ENCODE assay signal across 8 cellular contexts in the genomic region with DNA sequence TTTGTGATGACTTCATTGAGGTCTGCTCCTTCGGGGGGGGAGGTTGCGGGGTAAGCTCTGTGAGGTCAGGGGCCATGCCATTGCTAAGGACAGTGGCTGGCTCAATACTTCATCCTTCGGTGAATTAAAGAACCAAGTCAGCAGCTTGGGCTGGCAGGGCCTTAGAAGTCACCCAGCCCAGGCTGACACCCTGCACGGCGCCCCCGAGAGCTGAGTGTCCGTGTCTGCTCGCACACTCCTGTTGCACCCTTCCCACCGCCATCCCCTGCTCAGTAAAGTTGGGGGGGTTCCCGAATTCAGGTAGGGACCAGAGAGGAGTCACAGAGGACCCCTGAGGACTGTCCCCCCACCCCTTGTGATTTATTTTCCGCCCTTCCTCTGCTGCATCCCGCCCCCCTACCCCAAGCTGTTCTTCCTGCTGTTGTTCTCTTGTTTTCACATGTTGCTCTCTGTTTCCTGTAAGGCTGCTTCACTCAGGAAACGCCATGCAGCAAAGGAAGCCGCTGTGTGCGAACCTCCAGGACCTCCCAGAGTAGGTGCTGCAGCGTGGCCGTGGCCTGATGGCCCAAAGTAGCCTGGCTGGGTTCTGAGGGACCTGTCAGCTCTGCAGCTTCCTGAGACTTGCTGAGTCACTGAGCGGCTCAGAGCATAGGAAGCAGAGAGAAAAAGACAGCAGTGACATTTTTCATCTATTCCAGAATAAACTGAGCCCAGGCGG. TPM values are rescaled to one million over a fixed set of nuclear protein-coding genes. Genes with fewer than 3 reads are reported as not detected.
DNase-seq lines count a peak whose midpoint lies in the region; ATAC-seq, FAIRE-seq and TF ChIP-seq lines count a peak whose summit lies in the region.
"Had no signal": no experiment of that assay in that cellular context is flagged by ENCODE, and none has a peak within 500 bp of the region (broad histone marks: within the 10 kb centered on the region; RNA-seq: fewer than 3 reads in every experiment).

No MANE protein-coding gene starts in this region.

- H3K9me3 Mint-ChIP-seq in activated T-helper 2 cell treated with anti-CD3 and anti-CD28 coated beads, Interferon-gamma antibody, Interleukin-2, Interleukin-4, amounts not matched to agents 10 μg/mL and 5 μg/mL and 100 μg/mL, durations not matched to agents 14 hours and 24 hours and 36 hours: no peaks in the 10 kb centered on the region

- H3F3A ChIP-seq in OCI-LY1 (ENCODE audit: insufficient read depth, low read length): no peaks in the 10 kb centered on the region

- H3K27me3 ChIP-seq in OCI-LY1 (ENCODE audit: insufficient read depth, low read length): no peaks in the 10 kb centered on the region
- H3K27me3 ChIP-seq in HepG2 (ENCODE audit: control insufficient read depth in 1 of 2, insufficient read depth in 2 of 2, low read length in 2 of 2): peaks cover 2 to 47% of the 10 kb centered on the region in 2 experiments; a peak in 4 of 5 replicates
- no peaks in the 10 kb centered on the region for H3K27me3 ChIP-seq in stomach smooth muscle (ENCODE audit: control insufficient read depth in 1 of 2, insufficient read depth in 2 of 2, low read length in 2 of 2)
- H3K27me3 ChIP-seq: cardiac muscle cell had no signal

- 42% methylated on average over 13 of the region's 19 CpGs for whole genome bisulfite sequencing in HepG2 (ENCODE audit: low lambda C conversion rate)

- CTCF ChIA-PET in HepG2 (lab: Yijun Ruan, JAX; ENCODE audit: low intra/inter-chr PET ratio, low total read pairs): no interaction called here

- peak overlapping the region; percentile 95 for H3K27ac Mint-ChIP-seq in activated T-helper 2 cell treated with anti-CD3 and anti-CD28 coated beads, Interferon-gamma antibody, Interleukin-2, Interleukin-4, amounts not matched to agents 10 μg/mL and 5 μg/mL and 100 μg/mL, durations not matched to agents 14 hours and 24 hours and 36 hours

- BruUV-seq in HepG2 (replicated peaks; lab: Mats Ljungman, UMichigan): no TSS peak

- in situ Hi-C loops in HepG2 (cut with HindIII; ENCODE audit: extremely low pct_ligation_motif_present, low pct_unique_long_range_greater_than_20kb): no loop called here

- TF ChIP-seq RAD21 in HepG2 (CRISPR knock-in tag; IDR thresholded peaks at IDR 0.05): no peak

- no peak for TF ChIP-seq CTCF in OCI-LY1 (IDR thresholded peaks at IDR 0.05; ENCODE audit: low read length)
- TF ChIP-seq CTCF in HepG2 (CRISPR knock-in tag; IDR thresholded peaks at IDR 0.05): no peak

- H3K9ac ChIP-seq in OCI-LY1 (ENCODE audit: low read length) (peak overlapping the region; percentile 13; the same call in 1 of the 2 replicates), HepG2 (ENCODE audit: insufficient read depth, low read depth, low read length) (no peak overlapping the region), stomach smooth muscle (ENCODE audit: low read length in 2 of 2) (no peak overlapping the region)

- DNase-seq in activated T-helper 2 cell treated with anti-CD3 and anti-CD28 coated beads, Interferon-gamma antibody, Interleukin-2, Interleukin-4, amounts not matched to agents 10 μg/mL and 5 μg/mL and 100 μg/mL, durations not matched to agents 14 hours and 24 hours and 36 hours (ENCODE audit: low spot score): peak; percentile 33
- DNase-seq in HepG2 (ENCODE audit: low spot score) (no peak), DMS114 treated with DMSO at 0.1 percent for 48 hours (lab: John Stamatoyannopoulos, UW; ENCODE audit: unreplicated experiment) (no peak), SIG-M5 treated with dmso at 0.1 percent for 504 hours (lab: John Stamatoyannopoulos, UW; ENCODE audit: unreplicated experiment) (no peak)

- no peaks in the 10 kb centered on the region for H3K79me2 ChIP-seq in OCI-LY1 (ENCODE audit: insufficient read depth, low read length)
- no peaks in the 10 kb centered on the region for H3K79me2 ChIP-seq in HepG2 (ENCODE audit: insufficient read depth, low read length)

- 0 out of 3 replicates have a peak, but pooled peaks have one; percentile 13 for ATAC-seq in HepG2
- ATAC-seq in HG03108 (IDR thresholded peaks at IDR 0.05; ENCODE audit: unreplicated experiment): no peak

- peaks cover 26% of the 10 kb centered on the region for H3K4me1 Mint-ChIP-seq in activated T-helper 2 cell treated with anti-CD3 and anti-CD28 coated beads, Interferon-gamma antibody, Interleukin-2, Interleukin-4, amounts not matched to agents 10 μg/mL and 5 μg/mL and 100 μg/mL, durations not matched to agents 14 hours and 24 hours and 36 hours (ENCODE audit: low read depth)

- H3K36me3 Mint-ChIP-seq in activated T-helper 2 cell treated with anti-CD3 and anti-CD28 coated beads, Interferon-gamma antibody, Interleukin-2, Interleukin-4, amounts not matched to agents 10 μg/mL and 5 μg/mL and 100 μg/mL, durations not matched to agents 14 hours and 24 hours and 36 hours (ENCODE audit: low read depth): no peaks in the 10 kb centered on the region

- H3K4me3 Mint-ChIP-seq in activated T-helper 2 cell treated with anti-CD3 and anti-CD28 coated beads, Interferon-gamma antibody, Interleukin-2, Interleukin-4, amounts not matched to agents 10 μg/mL and 5 μg/mL and 100 μg/mL, durations not matched to agents 14 hours and 24 hours and 36 hours (ENCODE audit: low read depth): peak overlapping the region; percentile 34

- H3K4me2 ChIP-seq in OCI-LY1 (ENCODE audit: low read length) (peak overlapping the region; percentile 36), HepG2 (ENCODE audit: low read depth, low read length) (peak overlapping the region; percentile 16; the same call in 1 of the 2 replicates)

- FAIRE-seq in HepG2 (lab: Jason Lieb, UNC): no peak

- no peaks in the 10 kb centered on the region for H3K9me3 ChIP-seq in OCI-LY1 (ENCODE audit: low read length)
- H3K9me3 ChIP-seq in HepG2 (ENCODE audit: low read length): no peaks in the 10 kb centered on the region
- no peaks in the 10 kb centered on the region for H3K9me3 ChIP-seq in stomach smooth muscle (ENCODE audit: control insufficient read depth in 2 of 2, low read length in 2 of 2)

- no peaks in the 10 kb centered on the region for H3K27me3 Mint-ChIP-seq in activated T-helper 2 cell treated with anti-CD3 and anti-CD28 coated beads, Interferon-gamma antibody, Interleukin-2, Interleukin-4, amounts not matched to agents 10 μg/mL and 5 μg/mL and 100 μg/mL, durations not matched to agents 14 hours and 24 hours and 36 hours (ENCODE audit: low read depth)

- TF ChIP-seq POLR2A in HepG2 (IDR thresholded peaks at IDR 0.05; ENCODE audit: insufficient read depth in 1 of 2, low read depth in 2 of 2, low read length in 2 of 2): no peak

- intact Hi-C loops in activated T-helper 2 cell treated with anti-CD3 and anti-CD28 coated beads, Interferon-gamma antibody, Interleukin-2, Interleukin-4, amounts not matched to agents 10 μg/mL and 5 μg/mL and 100 μg/mL, durations not matched to agents 14 hours and 24 hours and 36 hours (cut with micrococcal nuclease): loop anchor here (1.0 kb wide), 1 partner anchor 12 kb away; no protein-coding TSS in a partner anchor
- intact Hi-C loops in HepG2 (cut with micrococcal nuclease; ENCODE audit: unreplicated experiment): loop anchor here (1.0 kb wide), 1 partner anchor 45 kb away; no protein-coding TSS in a partner anchor

- H2AFZ ChIP-seq in OCI-LY1 (ENCODE audit: low read length) (no peak overlapping the region), HepG2 (ENCODE audit: low read length) (no peak overlapping the region)

- H3K27ac ChIP-seq in OCI-LY1 (ENCODE audit: low read depth, low read length, poor library complexity, severe bottlenecking) (peak overlapping the region; percentile 68), HepG2 (ENCODE audit: extremely low read length, insufficient read depth, low read length) (no peak overlapping the region), stomach smooth muscle (ENCODE audit: low read length) (peak overlapping the region; percentile 37)
- H3K27ac ChIP-seq: cardiac muscle cell had no signal

- TF ChIP-seq EP300 in HepG2 (IDR thresholded peaks at IDR 0.05; ENCODE audit: low read depth in 2 of 2, low read length in 2 of 2) (no peak), HepG2 (CRISPR knock-in tag; IDR thresholded peaks at IDR 0.05; ENCODE audit: borderline replicate concordance) (no peak)

- no peaks in the 10 kb centered on the region for H4K20me1 ChIP-seq in OCI-LY1 (ENCODE audit: insufficient read depth, low read length)
- no peaks in the 10 kb centered on the region for H4K20me1 ChIP-seq in HepG2 (ENCODE audit: insufficient read depth, low read length)

- H3K4me3 ChIP-seq in OCI-LY1 (ENCODE audit: low read depth, low read length, poor library complexity, severe bottlenecking) (no peak overlapping the region), HepG2 (replicated peaks in 1 of 3; ENCODE audit: insufficient read depth in 1 of 3, low read depth in 2 of 3, low read length in 3 of 3) (no peak overlapping the region), stomach smooth muscle (ENCODE audit: low read length in 2 of 2) (no peak overlapping the region)
- H3K4me3 ChIP-seq: cardiac muscle cell had no signal

- no peaks in the 10 kb centered on the region for H3K36me3 ChIP-seq in OCI-LY1 (ENCODE audit: insufficient read depth, low read length)
- no peaks in the 10 kb centered on the region for H3K36me3 ChIP-seq in HepG2 (replicated peaks in 1 of 2; ENCODE audit: control insufficient read depth in 1 of 2, insufficient read depth in 2 of 2, low read length in 2 of 2)
- peaks cover 0 to 2% of the 10 kb centered on the region in 2 donors for H3K36me3 ChIP-seq in stomach smooth muscle (ENCODE audit: control insufficient read depth in 2 of 2, insufficient read depth in 2 of 2, low read length in 2 of 2)
- H3K36me3 ChIP-seq: cardiac muscle cell had no signal

- H3K9me2 ChIP-seq in OCI-LY1 (ENCODE audit: low read depth, low read length): no peaks in the 10 kb centered on the region

- peaks cover 26% of the 10 kb centered on the region for H3K4me1 ChIP-seq in OCI-LY1 (ENCODE audit: insufficient read depth, low read length, severe bottlenecking)
- H3K4me1 ChIP-seq in HepG2 (ENCODE audit: insufficient read depth, low read length): peaks cover 32% of the 10 kb centered on the region
- peaks cover 21% of the 10 kb centered on the region for H3K4me1 ChIP-seq in stomach smooth muscle (ENCODE audit: control insufficient read depth, insufficient read depth, low read length)

- POLR2A ChIA-PET in HepG2 (lab: Yijun Ruan, JAX): interaction anchor here (1.0 kb wide), 1 partner anchor 11 kb away, joined by 3 read pairs; no protein-coding TSS in a partner anchor

RNA-seq across cellular contexts. Expression of gene EFCC1, which starts 14.4 kb away (rescaled TPM):
- total RNA-seq in activated T-helper 2 cell treated with anti-CD3 and anti-CD28 coated beads, Interferon-gamma antibody, Interleukin-2, Interleukin-4, amounts not matched to agents 10 μg/mL and 5 μg/mL and 100 μg/mL, durations not matched to agents 14 hours and 24 hours and 36 hours: 0.11 and 0.32 TPM in 2 replicates
- total RNA-seq in HepG2 (2016; rRNA removed; fragmentation: Illumina TruSeq; extraction: Trizol): not detected in 2 replicates
- total RNA-seq in HepG2 (2016; cell fraction: cytosol; rRNA removed; fragmentation: Illumina TruSeq; extraction: Trizol; ENCODE audit: low read depth): not detected in 2 replicates
- total RNA-seq in HepG2 (2016; cell fraction: insoluble cytoplasmic fraction; rRNA removed; fragmentation: Illumina TruSeq; extraction: Trizol): not detected in 2 replicates
- not detected in 2 replicates for total RNA-seq in HepG2 (2016; cell fraction: membrane; rRNA removed; fragmentation: Illumina TruSeq; extraction: Trizol)
- not detected in 2 replicates for total RNA-seq in HepG2 (2016; cell fraction: nucleus; rRNA removed; fragmentation: Illumina TruSeq; extraction: Trizol)
- 0.03 TPM in 1 of 2 replicates, not detected in the other for polyA plus RNA-seq in HepG2 (2011; rRNA removed)
- 0.03 TPM in 1 of 2 replicates, not detected in the other for polyA plus RNA-seq in HepG2 (2011; cell fraction: cytosol; rRNA removed)
- 0.08 TPM in 1 of 2 replicates, not detected in the other for polyA plus RNA-seq in HepG2 (2011; cell fraction: nucleus; rRNA removed)
- polyA plus RNA-seq in HepG2 (2012): not detected in 2 replicates
- not detected in 2 replicates for polyA plus RNA-seq in HepG2 (2016; cell fraction: cytosol; fragmentation: Illumina TruSeq; extraction: Trizol; ENCODE audit: low read depth)
- polyA plus RNA-seq in HepG2 (2016; cell fraction: insoluble cytoplasmic fraction; fragmentation: Illumina TruSeq; extraction: Trizol; ENCODE audit: low read depth): not detected in 2 replicates
- polyA plus RNA-seq in HepG2 (2016; cell fraction: membrane; fragmentation: Illumina TruSeq; extraction: Trizol; ENCODE audit: low read depth): not detected in 2 replicates
- polyA plus RNA-seq in HepG2 (2016; cell fraction: nucleus; fragmentation: Illumina TruSeq; extraction: Trizol; ENCODE audit: insufficient read depth, low read depth): not detected in 2 replicates
- polyA minus RNA-seq in HepG2 (2011; rRNA and poly(A)+ RNA removed; ENCODE audit: low replicate concordance): not detected in 2 replicates
- polyA minus RNA-seq in HepG2 (2011; cell fraction: cytosol; rRNA and poly(A)+ RNA removed): not detected in 2 replicates
- not detected in 2 replicates for polyA minus RNA-seq in HepG2 (2011; cell fraction: nucleus; rRNA and poly(A)+ RNA removed)
- total RNA-seq: cardiac muscle cell had no signal

RNA-seq across cellular contexts. Expression of gene CFAP92, which starts 21.7 kb away (rescaled TPM):
- 0.37 TPM in 1 of 2 replicates, not detected in the other for total RNA-seq in activated T-helper 2 cell treated with anti-CD3 and anti-CD28 coated beads, Interferon-gamma antibody, Interleukin-2, Interleukin-4, amounts not matched to agents 10 μg/mL and 5 μg/mL and 100 μg/mL, durations not matched to agents 14 hours and 24 hours and 36 hours
- 0.45 and 0.46 TPM in 2 replicates for total RNA-seq in HepG2 (2016; rRNA removed; fragmentation: Illumina TruSeq; extraction: Trizol)
- total RNA-seq in HepG2 (2016; cell fraction: cytosol; rRNA removed; fragmentation: Illumina TruSeq; extraction: Trizol; ENCODE audit: low read depth): 1.1 and 1.3 TPM in 2 replicates
- total RNA-seq in HepG2 (2016; cell fraction: insoluble cytoplasmic fraction; rRNA removed; fragmentation: Illumina TruSeq; extraction: Trizol): 0.13 and 0.54 TPM in 2 replicates
- total RNA-seq in HepG2 (2016; cell fraction: membrane; rRNA removed; fragmentation: Illumina TruSeq; extraction: Trizol): 1.2 and 1.5 TPM in 2 replicates
- total RNA-seq in HepG2 (2016; cell fraction: nucleus; rRNA removed; fragmentation: Illumina TruSeq; extraction: Trizol): 0.38 TPM in 1 of 2 replicates, not detected in the other
- 0.18 and 0.20 TPM in 2 replicates for polyA plus RNA-seq in HepG2 (2011; rRNA removed)
- 0.13 TPM in 2 replicates for polyA plus RNA-seq in HepG2 (2011; cell fraction: cytosol; rRNA removed)
- polyA plus RNA-seq in HepG2 (2011; cell fraction: nucleus; rRNA removed): 0.09 TPM in 1 of 2 replicates, not detected in the other
- polyA plus RNA-seq in HepG2 (2012): 0.40 and 0.64 TPM in 2 replicates
- polyA plus RNA-seq in HepG2 (2016; cell fraction: cytosol; fragmentation: Illumina TruSeq; extraction: Trizol; ENCODE audit: low read depth): 1.2 and 2.4 TPM in 2 replicates
- 0.73 and 1.0 TPM in 2 replicates for polyA plus RNA-seq in HepG2 (2016; cell fraction: insoluble cytoplasmic fraction; fragmentation: Illumina TruSeq; extraction: Trizol; ENCODE audit: low read depth)
- polyA plus RNA-seq in HepG2 (2016; cell fraction: membrane; fragmentation: Illumina TruSeq; extraction: Trizol; ENCODE audit: low read depth): 1.4 and 1.6 TPM in 2 replicates
- polyA plus RNA-seq in HepG2 (2016; cell fraction: nucleus; fragmentation: Illumina TruSeq; extraction: Trizol; ENCODE audit: insufficient read depth, low read depth): 0.68 and 1.4 TPM in 2 replicates
- not detected in 2 replicates for polyA minus RNA-seq in HepG2 (2011; rRNA and poly(A)+ RNA removed; ENCODE audit: low replicate concordance)
- 0.09 TPM in 1 of 2 replicates, not detected in the other for polyA minus RNA-seq in HepG2 (2011; cell fraction: cytosol; rRNA and poly(A)+ RNA removed)
- 0.12 TPM in 1 of 2 replicates, not detected in the other for polyA minus RNA-seq in HepG2 (2011; cell fraction: nucleus; rRNA and poly(A)+ RNA removed)

RNA-seq across cellular contexts. Expression of gene GP9, which starts 45.0 kb away (rescaled TPM):
- total RNA-seq in activated T-helper 2 cell treated with anti-CD3 and anti-CD28 coated beads, Interferon-gamma antibody, Interleukin-2, Interleukin-4, amounts not matched to agents 10 μg/mL and 5 μg/mL and 100 μg/mL, durations not matched to agents 14 hours and 24 hours and 36 hours: not detected in 2 replicates
- total RNA-seq in HepG2 (2016; rRNA removed; fragmentation: Illumina TruSeq; extraction: Trizol): not detected in 2 replicates
- total RNA-seq in HepG2 (2016; cell fraction: cytosol; rRNA removed; fragmentation: Illumina TruSeq; extraction: Trizol; ENCODE audit: low read depth): not detected in 2 replicates
- not detected in 2 replicates for total RNA-seq in HepG2 (2016; cell fraction: insoluble cytoplasmic fraction; rRNA removed; fragmentation: Illumina TruSeq; extraction: Trizol)
- total RNA-seq in HepG2 (2016; cell fraction: membrane; rRNA removed; fragmentation: Illumina TruSeq; extraction: Trizol): not detected in 2 replicates
- total RNA-seq in HepG2 (2016; cell fraction: nucleus; rRNA removed; fragmentation: Illumina TruSeq; extraction: Trizol): not detected in 2 replicates
- polyA plus RNA-seq in HepG2 (2011; rRNA removed): not detected in 2 replicates
- not detected in 2 replicates for polyA plus RNA-seq in HepG2 (2011; cell fraction: cytosol; rRNA removed)
- polyA plus RNA-seq in HepG2 (2011; cell fraction: nucleus; rRNA removed): not detected in 2 replicates
- not detected in 2 replicates for polyA plus RNA-seq in HepG2 (2012)
- not detected in 2 replicates for polyA plus RNA-seq in HepG2 (2016; cell fraction: cytosol; fragmentation: Illumina TruSeq; extraction: Trizol; ENCODE audit: low read depth)
- not detected in 2 replicates for polyA plus RNA-seq in HepG2 (2016; cell fraction: insoluble cytoplasmic fraction; fragmentation: Illumina TruSeq; extraction: Trizol; ENCODE audit: low read depth)
- polyA plus RNA-seq in HepG2 (2016; cell fraction: membrane; fragmentation: Illumina TruSeq; extraction: Trizol; ENCODE audit: low read depth): not detected in 2 replicates
- not detected in 2 replicates for polyA plus RNA-seq in HepG2 (2016; cell fraction: nucleus; fragmentation: Illumina TruSeq; extraction: Trizol; ENCODE audit: insufficient read depth, low read depth)
- polyA minus RNA-seq in HepG2 (2011; rRNA and poly(A)+ RNA removed; ENCODE audit: low replicate concordance): not detected in 2 replicates
- polyA minus RNA-seq in HepG2 (2011; cell fraction: cytosol; rRNA and poly(A)+ RNA removed): not detected in 2 replicates
- not detected in 2 replicates for polyA minus RNA-seq in HepG2 (2011; cell fraction: nucleus; rRNA and poly(A)+ RNA removed)
- total RNA-seq: cardiac muscle cell had no signal
- polyA plus RNA-seq: cardiac muscle cell had no signal
